Comparison of ENCODE assay signal across 17 cellular contexts in genomic region chr17:48494335-48494734, GRCh38. TPM values are rescaled to one million over a fixed set of nuclear protein-coding genes. Genes with fewer than 3 reads are reported as not detected.
A peak's percentile ranks its signal among the peaks of the same experiment; 100 is the strongest.
DNase-seq lines count a peak whose midpoint lies in the region; ATAC-seq and TF ChIP-seq lines count a peak whose summit lies in the region.
"Had no signal": no experiment of that assay in that cellular context is flagged by ENCODE, and none has a peak within 500 bp of the region (broad histone marks: within the 10 kb centered on the region; RNA-seq: fewer than 3 reads in every experiment).

No MANE protein-coding gene starts in this region.

- H3K9me3 Mint-ChIP-seq in nephron progenitor cell, result no peaks in the 10 kb centered on the region
- H3K9me3 Mint-ChIP-seq in stimulated activated effector memory CD8-positive, alpha-beta T cell treated with anti-CD3 and anti-CD28 coated beads, Interleukin-12 subunit alpha, Interleukin-12 subunit beta, amount 100 ng/mL, for 72 hours, result no peaks in the 10 kb centered on the region
- H3K9me3 Mint-ChIP-seq: dendritic cell treated with granulocyte-macrophage colony-stimulating factor and Interleukin-4, amounts not matched to agents 40 ng/mL and 50 ng/mL, for 4 days had no signal

- H3K4me1 ChIP-seq in testis (no peaks in the 10 kb centered on the region), tibial nerve (peaks cover 0 to 10% (median 3%) of the 10 kb centered on the region in 4 donors)

- H3K4me3 Mint-ChIP-seq in nephron progenitor cell, result no peak overlapping the region
- H3K4me3 Mint-ChIP-seq in stimulated activated effector memory CD8-positive, alpha-beta T cell treated with anti-CD3 and anti-CD28 coated beads, Interleukin-12 subunit alpha, Interleukin-12 subunit beta, amount 100 ng/mL, for 72 hours, result no peak overlapping the region
- H3K4me3 Mint-ChIP-seq: dendritic cell treated with granulocyte-macrophage colony-stimulating factor and Interleukin-4, amounts not matched to agents 40 ng/mL and 50 ng/mL, for 4 days had no signal

- H3K4me3 ChIP-seq in testis (no peak overlapping the region), tibial nerve (no peak overlapping the region), coronary artery (no peak overlapping the region)
- H3K4me3 ChIP-seq: BLaER1, HAP-1 had no signal

- DNase-seq in GM03348 (ENCODE audit: low spot score) (peak; percentile 56), RPMI7951 (ENCODE audit: low read depth) (peak; percentile 73), fibroblast of peridontal ligament (ENCODE audit: extremely low read depth) (peak; percentile 34), nephron progenitor cell (no peak), testis (no peak), tibial nerve (ENCODE audit: low spot score in 2 of 2) (no peak), coronary artery (ENCODE audit: low spot score) (no peak)
- DNase-seq in stimulated activated effector memory CD8-positive, alpha-beta T cell treated with anti-CD3 and anti-CD28 coated beads, Interleukin-12 subunit alpha, Interleukin-12 subunit beta, amount 100 ng/mL, for 72 hours (ENCODE audit: low spot score in 2 of 2), result no peak
- DNase-seq: DMS79, NCI-H1092, WERI-Rb-1 had no signal

- H3K27me3 ChIP-seq in testis (no peaks in the 10 kb centered on the region), tibial nerve (peaks cover 0 to 79% of the 10 kb centered on the region in 2 donors)

- H3K27ac ChIP-seq in testis, result no peak overlapping the region
- no peak overlapping the region for H3K27ac ChIP-seq in tibial nerve
- no peak overlapping the region for H3K27ac ChIP-seq in coronary artery
- H3K27ac ChIP-seq: BLaER1, WERI-Rb-1 had no signal

- no peaks in the 10 kb centered on the region for H3K9me3 ChIP-seq in testis
- H3K9me3 ChIP-seq in tibial nerve, result no peaks in the 10 kb centered on the region
- H3K9me3 ChIP-seq: BLaER1, HAP-1 had no signal

- no peaks in the 10 kb centered on the region for H3K36me3 Mint-ChIP-seq in nephron progenitor cell (ENCODE audit: low read depth)
- no peaks in the 10 kb centered on the region for H3K36me3 Mint-ChIP-seq in stimulated activated effector memory CD8-positive, alpha-beta T cell treated with anti-CD3 and anti-CD28 coated beads, Interleukin-12 subunit alpha, Interleukin-12 subunit beta, amount 100 ng/mL, for 72 hours

- ATAC-seq in stimulated activated effector memory CD8-positive, alpha-beta T cell treated with anti-CD3 and anti-CD28 coated beads, Interleukin-12 subunit alpha, Interleukin-12 subunit beta, amount 100 ng/mL, for 72 hours, result no peak
- ATAC-seq: sciatic nerve had no signal

- H3K27ac Mint-ChIP-seq in nephron progenitor cell, result peak overlapping the region; percentile 1
- no peak overlapping the region for H3K27ac Mint-ChIP-seq in stimulated activated effector memory CD8-positive, alpha-beta T cell treated with anti-CD3 and anti-CD28 coated beads, Interleukin-12 subunit alpha, Interleukin-12 subunit beta, amount 100 ng/mL, for 72 hours
- H3K27ac Mint-ChIP-seq: dendritic cell treated with granulocyte-macrophage colony-stimulating factor and Interleukin-4, amounts not matched to agents 40 ng/mL and 50 ng/mL, for 4 days had no signal

- intact Hi-C loops in testis (cut with DNase I; ENCODE audit: low total_unique reads), result loop anchor here (10.0 kb wide), 1 partner anchor 100 kb away; the partner anchor contains the start of genes HOXB3 and HOXB5

- TF ChIP-seq POLR2A in testis (IDR thresholded peaks at IDR 0.05) (no peak), tibial nerve (IDR thresholded peaks at IDR 0.05) (no peak)

- no peak for TF ChIP-seq EP300 in tibial nerve (IDR thresholded peaks at IDR 0.05)

- peaks cover 16% of the 10 kb centered on the region for H3K27me3 Mint-ChIP-seq in nephron progenitor cell (ENCODE audit: low read depth, poor library complexity)

- H3K36me3 ChIP-seq in testis (ENCODE audit: low read depth, missing control alignments), result no peaks in the 10 kb centered on the region
- H3K36me3 ChIP-seq in tibial nerve, result no peaks in the 10 kb centered on the region
- H3K36me3 ChIP-seq: BLaER1, HAP-1, WERI-Rb-1 had no signal

- peaks cover 91% of the 10 kb centered on the region for H3K4me1 Mint-ChIP-seq in nephron progenitor cell
- peaks cover 20% of the 10 kb centered on the region for H3K4me1 Mint-ChIP-seq in stimulated activated effector memory CD8-positive, alpha-beta T cell treated with anti-CD3 and anti-CD28 coated beads, Interleukin-12 subunit alpha, Interleukin-12 subunit beta, amount 100 ng/mL, for 72 hours

- WGBS in testis, 2 donors, result 67 to 71% methylated on average over 8 of the region's 8 CpGs
- WGBS in tibial nerve, 2 donors, result 84 to 95% methylated on average over 8 of the region's 8 CpGs

- TF ChIP-seq CTCF in nephron progenitor cell (IDR thresholded peaks at IDR 0.05) (no peak), testis (IDR thresholded peaks at IDR 0.05) (no peak), tibial nerve (IDR thresholded peaks at IDR 0.05) (no peak), coronary artery (IDR thresholded peaks at IDR 0.05) (no peak)

RNA-seq across cellular contexts. Expression of gene HOXB1, which starts 36.5 kb away (rescaled TPM):
- not detected in 2 replicates for total RNA-seq in RPMI7951 (2014; rRNA removed; shearing (Covaris generic))
- 1 to 10 TPM in 1 of 2 donors, not detected in 1; 1.1 TPM for total RNA-seq in testis
- polyA plus RNA-seq in testis (ENCODE audit: insufficient read depth, low read depth, low replicate concordance), result not detected
- total RNA-seq in tibial nerve, result not detected
- total RNA-seq: activated CD8-positive, alpha-beta memory T cell treated with anti-CD3 and anti-CD28 coated beads for 36 hours; lung microvascular endothelial cell; sciatic nerve had no signal

RNA-seq across cellular contexts. Expression of gene HOXB2, which starts 50.6 kb away (rescaled TPM):
- total RNA-seq in RPMI7951 (2014; rRNA removed; shearing (Covaris generic)), result 11.9 and 15.1 TPM in 2 replicates
- total RNA-seq in testis (1 to 10 TPM; 1.8 to 3.3 TPM), tibial nerve (10 to 100 TPM in 3 of 4 donors, 1 to 10 TPM in 1; 6.9 to 29.3 (median 19.2) TPM)
- polyA plus RNA-seq in testis (ENCODE audit: insufficient read depth, low read depth, low replicate concordance), result 4.2 TPM

Comparison
In these comparisons a context has a peak if more than half of its experiments do, and no peak if none do; other contexts are left out.
1. DNase-seq: peak in GM03348 (single experiment), RPMI7951 (single experiment) and fibroblast of peridontal ligament (single experiment); none in nephron progenitor cell (single experiment), testis (single experiment), stimulated activated effector memory CD8-positive, alpha-beta T cell treated with anti-CD3 and anti-CD28 coated beads, Interleukin-12 subunit alpha, Interleukin-12 subunit beta, amount 100 ng/mL, for 72 hours (0 of 2), tibial nerve (0 of 2) and coronary artery (single experiment).